8 cellular contexts compared by ENCODE assay signal in the genomic region with DNA sequence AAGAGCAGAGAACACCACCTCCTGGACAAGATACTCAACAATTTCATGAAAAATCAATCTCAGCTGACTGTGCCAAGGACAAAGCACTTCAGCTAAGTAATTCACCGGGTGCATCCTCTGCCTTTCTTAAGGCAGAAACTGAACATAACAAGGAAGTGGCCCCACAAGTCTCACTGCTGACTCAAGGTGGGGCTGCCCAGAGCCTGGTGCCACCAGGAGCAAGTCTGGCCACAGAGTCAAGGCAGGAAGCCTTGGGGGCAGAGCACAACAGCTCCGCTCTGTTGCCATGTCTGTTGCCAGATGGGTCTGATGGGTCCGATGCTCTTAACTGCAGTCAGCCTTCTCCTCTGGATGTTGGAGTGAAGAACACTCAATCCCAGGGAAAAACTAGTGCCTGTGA.
DNase-seq lines count a peak whose midpoint lies in the region; TF ChIP-seq lines count a peak whose summit lies in the region.

No MANE protein-coding gene starts in this region.

- DNase-seq in Caki2 (ENCODE audit: low read depth) (peak; percentile 24), T-helper 22 cell (ENCODE audit: low read depth) (peak; percentile 64), sigmoid colon (no peak), COLO829 (ENCODE audit: low spot score) (no peak), NCI-H774 (lab: John Stamatoyannopoulos, UW) (no peak), osteocyte (ENCODE audit: extremely low spot score, unreplicated experiment) (no peak), NCI-H146 (lab: John Stamatoyannopoulos, UW) (no peak)
- peak; percentile 19 to 43 (median 37) for DNase-seq in effector memory CD4-positive, alpha-beta T cell

- H3K9me3 Mint-ChIP-seq in osteocyte (ENCODE audit: unreplicated experiment): no peaks in the 10 kb centered on the region

- no peak for TF ChIP-seq EP300 in sigmoid colon (IDR thresholded peaks at IDR 0.05)

- H3K27ac ChIP-seq in effector memory CD4-positive, alpha-beta T cell (ENCODE audit: insufficient read depth, low read length, poor library complexity, severe bottlenecking): peak overlapping the region; percentile 92
- peak overlapping the region; percentile 72 to 84 (median 74) for H3K27ac ChIP-seq in sigmoid colon

- H3K27me3 Mint-ChIP-seq in osteocyte (ENCODE audit: unreplicated experiment): no peaks in the 10 kb centered on the region

- in situ Hi-C loops in Caki2 (cut with HindIII; ENCODE audit: low pct_unique_long_range_greater_than_20kb, low sequenced_read_pairs): no loop called here

- H3K36me3 Mint-ChIP-seq in osteocyte (ENCODE audit: unreplicated experiment): peaks cover 54% of the 10 kb centered on the region

- H3K4me3 ChIP-seq in effector memory CD4-positive, alpha-beta T cell (ENCODE audit: insufficient read depth, low read depth, low read length, poor library complexity, severe bottlenecking): peak overlapping the region; percentile 13
- peak overlapping the region in 2 of 4 donors; percentile 4 to 10 for H3K4me3 ChIP-seq in sigmoid colon

- H3K4me3 Mint-ChIP-seq in osteocyte (ENCODE audit: unreplicated experiment): no peak overlapping the region

- no peak for TF ChIP-seq POLR2A in sigmoid colon (IDR thresholded peaks at IDR 0.05)

- intact Hi-C loops in sigmoid colon (cut with DNase I): no loop called here

- H3K27me3 ChIP-seq in effector memory CD4-positive, alpha-beta T cell (replicated peaks; ENCODE audit: control insufficient read depth, insufficient read depth, low read length, poor library complexity, severe bottlenecking): no peaks in the 10 kb centered on the region
- no peaks in the 10 kb centered on the region for H3K27me3 ChIP-seq in sigmoid colon

- TF ChIP-seq CTCF in sigmoid colon (IDR thresholded peaks at IDR 0.05) (no peak), osteocyte (IDR thresholded peaks at IDR 0.05) (no peak)

- H3K27ac Mint-ChIP-seq in osteocyte (ENCODE audit: unreplicated experiment): no peak overlapping the region

- H3K4me1 ChIP-seq in effector memory CD4-positive, alpha-beta T cell (ENCODE audit: control insufficient read depth, insufficient read depth, low read length, poor library complexity, severe bottlenecking): peaks cover 49% of the 10 kb centered on the region
- peaks cover 0 to 71% (median 42%) of the 10 kb centered on the region in 4 donors for H3K4me1 ChIP-seq in sigmoid colon

- peaks cover 7% of the 10 kb centered on the region for H3K36me3 ChIP-seq in effector memory CD4-positive, alpha-beta T cell (ENCODE audit: control insufficient read depth, insufficient read depth, low read length)
- H3K36me3 ChIP-seq in sigmoid colon: peaks cover 0 to 28% (median 7%) of the 10 kb centered on the region in 4 donors

- H3K9me3 ChIP-seq in effector memory CD4-positive, alpha-beta T cell (ENCODE audit: control insufficient read depth, low read length): no peaks in the 10 kb centered on the region
- H3K9me3 ChIP-seq in sigmoid colon: no peaks in the 10 kb centered on the region

- H3K4me1 Mint-ChIP-seq in osteocyte (ENCODE audit: unreplicated experiment): peaks cover 26% of the 10 kb centered on the region

- 29 to 47% methylated on average over 3 of the region's 3 CpGs for WGBS in sigmoid colon, 2 donors

Comparison
In these comparisons a context has a peak if more than half of its experiments do, and no peak if none do; other contexts are left out.
1. DNase-seq: peak in Caki2 (single experiment), T-helper 22 cell (single experiment) and effector memory CD4-positive, alpha-beta T cell (3 of 3); none in sigmoid colon (single experiment), COLO829 (single experiment), NCI-H774 (single experiment), osteocyte (single experiment) and NCI-H146 (single experiment).